11 cellular contexts compared by ENCODE assay signal in genomic region chr18:59833785-59834184, GRCh38.
DNase-seq lines count a peak whose midpoint lies in the region; ATAC-seq and TF ChIP-seq lines count a peak whose summit lies in the region.
"Had no signal": no experiment of that assay in that cellular context is flagged by ENCODE, and none has a peak within 500 bp of the region (broad histone marks: within the 10 kb centered on the region; RNA-seq: fewer than 3 reads in every experiment).

No MANE protein-coding gene starts in this region.

- TF ChIP-seq POLR2A in heart left ventricle (IDR thresholded peaks at IDR 0.05) (no peak), adrenal gland (IDR thresholded peaks at IDR 0.05) (no peak)

- no peaks in the 10 kb centered on the region for H3K36me3 Mint-ChIP-seq in activated CD4-positive, alpha-beta memory T cell treated with anti-CD3 and anti-CD28 coated beads for 36 hours
- no peaks in the 10 kb centered on the region for H3K36me3 Mint-ChIP-seq in activated CD4-positive, alpha-beta memory T cell treated with anti-CD3 and anti-CD28 coated beads, Interleukin-2, amount 10 ng/mL, durations not matched to agents 7 days and 5 days (ENCODE audit: low read depth)
- H3K36me3 Mint-ChIP-seq: activated naive CD8-positive, alpha-beta T cell treated with anti-CD3 and anti-CD28 coated beads, Interleukin-2, amount 10 ng/mL, durations not matched to agents 7 days and 5 days had no signal

- ATAC-seq in GM21381 (IDR thresholded peaks at IDR 0.05; ENCODE audit: unreplicated experiment) (peak; percentile 79), HG03064 (IDR thresholded peaks at IDR 0.05; ENCODE audit: low read depth, unreplicated experiment) (peak; percentile 78), heart left ventricle (no peak)

- peak; percentile 50 for DNase-seq in activated CD4-positive, alpha-beta memory T cell treated with anti-CD3 and anti-CD28 coated beads for 36 hours
- no peak for DNase-seq in activated CD4-positive, alpha-beta memory T cell treated with anti-CD3 and anti-CD28 coated beads, Interleukin-2, amount 10 ng/mL, durations not matched to agents 7 days and 5 days
- DNase-seq in heart left ventricle (no peak), adrenal gland (no peak), germinal center (ENCODE audit: low spot score) (no peak)
- DNase-seq: activated naive CD8-positive, alpha-beta T cell treated with anti-CD3 and anti-CD28 coated beads, Interleukin-2, amount 10 ng/mL, durations not matched to agents 7 days and 5 days; T1000 had no signal

- H3K4me3 Mint-ChIP-seq in activated CD4-positive, alpha-beta memory T cell treated with anti-CD3 and anti-CD28 coated beads for 36 hours: no peak overlapping the region
- H3K4me3 Mint-ChIP-seq in activated CD4-positive, alpha-beta memory T cell treated with anti-CD3 and anti-CD28 coated beads, Interleukin-2, amount 10 ng/mL, durations not matched to agents 7 days and 5 days: no peak overlapping the region
- H3K4me3 Mint-ChIP-seq: activated naive CD8-positive, alpha-beta T cell treated with anti-CD3 and anti-CD28 coated beads, Interleukin-2, amount 10 ng/mL, durations not matched to agents 7 days and 5 days had no signal

- peaks cover 4% of the 10 kb centered on the region for H3K27me3 Mint-ChIP-seq in activated CD4-positive, alpha-beta memory T cell treated with anti-CD3 and anti-CD28 coated beads for 36 hours
- peaks cover 11% of the 10 kb centered on the region for H3K27me3 Mint-ChIP-seq in activated CD4-positive, alpha-beta memory T cell treated with anti-CD3 and anti-CD28 coated beads, Interleukin-2, amount 10 ng/mL, durations not matched to agents 7 days and 5 days

- H3K9ac ChIP-seq in iPS-20b (ENCODE audit: low read depth, low read length): peak overlapping the region; percentile 9; the same call in 1 of the 2 replicates

- POLR2A ChIA-PET in activated CD4-positive, alpha-beta memory T cell treated with anti-CD3 and anti-CD28 coated beads for 36 hours (lab: Charles Lee): interaction anchor here (1.4 kb wide), 1 partner anchor 49 kb away, joined by 5 read pairs; no protein-coding TSS in a partner anchor
- POLR2A ChIA-PET in activated CD4-positive, alpha-beta memory T cell treated with anti-CD3 and anti-CD28 coated beads, Interleukin-2, amount 10 ng/mL, durations not matched to agents 7 days and 5 days (lab: Charles Lee): no interaction called here

- peaks cover 10% of the 10 kb centered on the region for H3K4me1 Mint-ChIP-seq in activated CD4-positive, alpha-beta memory T cell treated with anti-CD3 and anti-CD28 coated beads for 36 hours (ENCODE audit: low read depth)
- H3K4me1 Mint-ChIP-seq in activated CD4-positive, alpha-beta memory T cell treated with anti-CD3 and anti-CD28 coated beads, Interleukin-2, amount 10 ng/mL, durations not matched to agents 7 days and 5 days: peaks cover 11% of the 10 kb centered on the region
- H3K4me1 Mint-ChIP-seq: activated naive CD8-positive, alpha-beta T cell treated with anti-CD3 and anti-CD28 coated beads, Interleukin-2, amount 10 ng/mL, durations not matched to agents 7 days and 5 days had no signal

- no peaks in the 10 kb centered on the region for H3K36me3 ChIP-seq in iPS-20b (ENCODE audit: insufficient read depth, low read depth, low read length)
- H3K36me3 ChIP-seq in heart left ventricle: no peaks in the 10 kb centered on the region
- no peaks in the 10 kb centered on the region for H3K36me3 ChIP-seq in adrenal gland (replicated peaks in 1 of 2)

- intact Hi-C loops in activated CD4-positive, alpha-beta memory T cell treated with anti-CD3 and anti-CD28 coated beads for 36 hours (cut with micrococcal nuclease): loop anchor here (1.0 kb wide), 4 partner anchors 52 to 117 kb away; partner anchors contain the start of gene PMAIP1
- intact Hi-C loops in heart left ventricle (cut with DNase I): loop anchor here in 4 of 10 donors (10.0 kb wide), 3 partner anchors 131 to 721 kb away; no protein-coding TSS in a partner anchor
- intact Hi-C loops in adrenal gland (cut with DNase I): no loop called here

- CTCF ChIA-PET in activated CD4-positive, alpha-beta memory T cell treated with anti-CD3 and anti-CD28 coated beads for 36 hours (lab: Charles Lee): interaction anchor here (2.1 kb wide), 1 partner anchor 162 kb away, joined by 9 read pairs; no protein-coding TSS in a partner anchor
- CTCF ChIA-PET in activated CD4-positive, alpha-beta memory T cell treated with anti-CD3 and anti-CD28 coated beads, Interleukin-2, amount 10 ng/mL, durations not matched to agents 7 days and 5 days (lab: Charles Lee): interaction anchor here (0.6 kb wide), 1 partner anchor 524 kb away, joined by 3 read pairs; no protein-coding TSS in a partner anchor

- TF ChIP-seq CTCF in heart left ventricle (IDR thresholded peaks at IDR 0.05): no peak
- TF ChIP-seq CTCF in adrenal gland (IDR thresholded peaks at IDR 0.05): no peak

- H3K9me3 Mint-ChIP-seq in activated CD4-positive, alpha-beta memory T cell treated with anti-CD3 and anti-CD28 coated beads for 36 hours: no peaks in the 10 kb centered on the region
- H3K9me3 Mint-ChIP-seq in activated CD4-positive, alpha-beta memory T cell treated with anti-CD3 and anti-CD28 coated beads, Interleukin-2, amount 10 ng/mL, durations not matched to agents 7 days and 5 days: no peaks in the 10 kb centered on the region
- H3K9me3 Mint-ChIP-seq: activated naive CD8-positive, alpha-beta T cell treated with anti-CD3 and anti-CD28 coated beads, Interleukin-2, amount 10 ng/mL, durations not matched to agents 7 days and 5 days had no signal

- WGBS in heart left ventricle, 4 donors: 53 to 66% (median 60%) methylated on average over 3 of the region's 3 CpGs
- WGBS in adrenal gland, 4 donors: 56 to 72% (median 66%) methylated on average over 3 of the region's 3 CpGs

- H3K4me1 ChIP-seq in iPS-20b (ENCODE audit: insufficient read depth, low read length) (peaks cover 23% of the 10 kb centered on the region), heart left ventricle (no peaks in the 10 kb centered on the region), adrenal gland (replicated peaks in 1 of 2) (peaks cover 0 to 4% of the 10 kb centered on the region in 2 donors)

- H3K27me3 ChIP-seq in iPS-20b (ENCODE audit: insufficient read depth, low read length) (no peaks in the 10 kb centered on the region), heart left ventricle (peaks cover 0 to 21% (median 3%) of the 10 kb centered on the region in 9 donors), adrenal gland (no peaks in the 10 kb centered on the region)

- H3K4me3 ChIP-seq in iPS-20b (ENCODE audit: low read length) (no peak overlapping the region), heart left ventricle (no peak overlapping the region), adrenal gland (no peak overlapping the region)

- H3K9me3 ChIP-seq in iPS-20b (ENCODE audit: insufficient read depth, low read depth, low read length) (no peaks in the 10 kb centered on the region), heart left ventricle (no peaks in the 10 kb centered on the region), adrenal gland (replicated peaks in 1 of 3) (no peaks in the 10 kb centered on the region)

- no peak overlapping the region for H3K27ac Mint-ChIP-seq in activated CD4-positive, alpha-beta memory T cell treated with anti-CD3 and anti-CD28 coated beads for 36 hours
- no peak overlapping the region for H3K27ac Mint-ChIP-seq in activated CD4-positive, alpha-beta memory T cell treated with anti-CD3 and anti-CD28 coated beads, Interleukin-2, amount 10 ng/mL, durations not matched to agents 7 days and 5 days
- H3K27ac Mint-ChIP-seq: activated naive CD8-positive, alpha-beta T cell treated with anti-CD3 and anti-CD28 coated beads, Interleukin-2, amount 10 ng/mL, durations not matched to agents 7 days and 5 days had no signal

- no peak overlapping the region for H3K27ac ChIP-seq in iPS-20b (ENCODE audit: low read length)
- no peak overlapping the region for H3K27ac ChIP-seq in heart left ventricle
- no peak overlapping the region for H3K27ac ChIP-seq in adrenal gland
- H3K27ac ChIP-seq: epithelial cell of prostate had no signal

Comparison
In these comparisons a context has a peak if more than half of its experiments do, and no peak if none do; other contexts are left out.
1. ATAC-seq: peak in GM21381 (single experiment) and HG03064 (single experiment); none in heart left ventricle (0 of 4).